1 cellular context compared by ENCODE assay signal in the genomic region with DNA sequence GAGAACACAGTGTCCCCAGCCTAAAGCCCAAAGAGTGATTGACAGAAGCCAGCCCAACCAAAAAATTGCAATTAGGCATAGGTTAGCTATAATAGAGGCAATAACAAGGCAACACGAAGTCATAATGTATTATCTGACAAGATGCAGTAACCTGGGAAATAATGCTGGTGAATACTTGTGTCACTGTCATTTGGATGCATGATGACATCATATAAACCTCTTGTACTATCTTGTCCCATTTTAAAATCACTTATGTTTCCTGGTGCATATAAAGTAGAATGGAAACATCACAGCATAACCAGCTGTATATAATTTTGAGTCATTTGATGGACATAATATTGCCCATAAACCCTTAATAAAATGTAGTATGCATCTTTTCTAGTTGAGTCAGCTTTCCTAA.
TF ChIP-seq lines count a peak whose summit lies in the region.

No MANE protein-coding gene starts in this region.

TF ChIP-seq in A549, 52 proteins besides CTCF, POLR2A, EP300 and RAD21 (continued from another document):
- TF ChIP-seq, protein P1, sequence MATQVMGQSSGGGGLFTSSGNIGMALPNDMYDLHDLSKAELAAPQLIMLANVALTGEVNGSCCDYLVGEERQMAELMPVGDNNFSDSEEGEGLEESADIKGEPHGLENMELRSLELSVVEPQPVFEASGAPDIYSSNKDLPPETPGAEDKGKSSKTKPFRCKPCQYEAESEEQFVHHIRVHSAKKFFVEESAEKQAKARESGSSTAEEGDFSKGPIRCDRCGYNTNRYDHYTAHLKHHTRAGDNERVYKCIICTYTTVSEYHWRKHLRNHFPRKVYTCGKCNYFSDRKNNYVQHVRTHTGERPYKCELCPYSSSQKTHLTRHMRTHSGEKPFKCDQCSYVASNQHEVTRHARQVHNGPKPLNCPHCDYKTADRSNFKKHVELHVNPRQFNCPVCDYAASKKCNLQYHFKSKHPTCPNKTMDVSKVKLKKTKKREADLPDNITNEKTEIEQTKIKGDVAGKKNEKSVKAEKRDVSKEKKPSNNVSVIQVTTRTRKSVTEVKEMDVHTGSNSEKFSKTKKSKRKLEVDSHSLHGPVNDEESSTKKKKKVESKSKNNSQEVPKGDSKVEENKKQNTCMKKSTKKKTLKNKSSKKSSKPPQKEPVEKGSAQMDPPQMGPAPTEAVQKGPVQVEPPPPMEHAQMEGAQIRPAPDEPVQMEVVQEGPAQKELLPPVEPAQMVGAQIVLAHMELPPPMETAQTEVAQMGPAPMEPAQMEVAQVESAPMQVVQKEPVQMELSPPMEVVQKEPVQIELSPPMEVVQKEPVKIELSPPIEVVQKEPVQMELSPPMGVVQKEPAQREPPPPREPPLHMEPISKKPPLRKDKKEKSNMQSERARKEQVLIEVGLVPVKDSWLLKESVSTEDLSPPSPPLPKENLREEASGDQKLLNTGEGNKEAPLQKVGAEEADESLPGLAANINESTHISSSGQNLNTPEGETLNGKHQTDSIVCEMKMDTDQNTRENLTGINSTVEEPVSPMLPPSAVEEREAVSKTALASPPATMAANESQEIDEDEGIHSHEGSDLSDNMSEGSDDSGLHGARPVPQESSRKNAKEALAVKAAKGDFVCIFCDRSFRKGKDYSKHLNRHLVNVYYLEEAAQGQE (IDR thresholded peaks at IDR 0.05), result no peak
- TF ChIP-seq, protein P2, sequence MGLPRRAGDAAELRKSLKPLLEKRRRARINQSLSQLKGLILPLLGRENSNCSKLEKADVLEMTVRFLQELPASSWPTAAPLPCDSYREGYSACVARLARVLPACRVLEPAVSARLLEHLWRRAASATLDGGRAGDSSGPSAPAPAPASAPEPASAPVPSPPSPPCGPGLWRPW (IDR thresholded peaks at IDR 0.05), result no peak
- TF ChIP-seq FOSL2 (IDR thresholded peaks at IDR 0.05) (no peak), FOSL2 (CRISPR knock-in tag; IDR thresholded peaks at IDR 0.05) (no peak), MAZ (IDR thresholded peaks at IDR 0.05; ENCODE audit: borderline replicate concordance, low read depth, low read length) (no peak), EHMT2 (IDR thresholded peaks at IDR 0.05; ENCODE audit: low read depth) (no peak)
